Comparison of ENCODE assay signal across 34 cellular contexts in the genomic region with DNA sequence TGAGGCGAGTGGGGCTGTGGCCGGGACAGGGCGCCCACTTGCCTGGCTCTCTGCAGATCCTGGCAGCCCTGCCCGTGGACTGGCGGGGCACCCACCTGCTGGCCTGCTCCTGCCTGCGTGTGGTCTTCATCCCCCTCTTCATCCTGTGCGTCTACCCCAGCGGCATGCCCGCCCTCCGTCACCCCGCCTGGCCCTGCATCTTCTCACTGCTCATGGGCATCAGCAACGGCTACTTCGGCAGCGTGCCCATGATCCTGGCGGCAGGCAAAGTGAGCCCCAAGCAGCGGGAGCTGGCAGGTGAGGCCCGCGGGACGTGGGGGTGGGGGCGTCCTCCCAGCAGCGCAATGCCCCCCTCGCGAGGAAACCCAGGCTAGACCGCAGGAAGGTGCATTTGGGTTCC.
"Had no signal": no experiment of that assay in that cellular context is flagged by ENCODE, and none has a peak within 500 bp of the region (broad histone marks: within the 10 kb centered on the region; RNA-seq: fewer than 3 reads in every experiment).

No MANE protein-coding gene starts in this region.

- H3K27me3 ChIP-seq: MG63 had no signal

- H3K27ac ChIP-seq: KMS-11 had no signal

- DNase-seq: Karpas-422, Kasumi-1, KG1, MG63, MM.1S, MV-4-11, NCI-H1048, NCI-H1092, NCI-H1092 treated with DMSO at 0.1 percent for 48 hours, NCI-H1105, NCI-H1105 treated with DMSO at 0.1 percent for 48 hours, NCI-H1417, NCI-H1417 treated with DMSO at 0.1 percent for 48 hours, NCI-H1436, NCI-H1436 treated with DMSO at 0.1 percent for 48 hours, NCI-H146, NCI-H1694, NCI-H1694 treated with DMSO at 0.1 percent for 48 hours, NCI-H187, NCI-H187 treated with DMSO at 0.1 percent for 48 hours, NCI-H1930, NCI-H2029, NCI-H2029 treated with DMSO at 0.1 percent for 48 hours, NCI-H2081, NCI-H2081 treated with DMSO at 0.1 percent for 48 hours, NCI-H2107, NCI-H2171, NCI-H2171 treated with DMSO at 0.1 percent for 48 hours, NCI-H2227 treated with DMSO at 0.1 percent for 48 hours, NCI-H226, NCI-H345, NCI-H446, NCI-H446 treated with DMSO at 0.1 percent for 48 hours had no signal

- H3K36me3 ChIP-seq: MG63 had no signal

- H3K4me2 ChIP-seq: KMS-11 had no signal

- H3K9me3 ChIP-seq: MG63 had no signal

- H3K4me3 ChIP-seq: MG63 had no signal

- H3K9ac ChIP-seq: KMS-11 had no signal
